Comparison of ENCODE assay signal across 10 cellular contexts in the genomic region with DNA sequence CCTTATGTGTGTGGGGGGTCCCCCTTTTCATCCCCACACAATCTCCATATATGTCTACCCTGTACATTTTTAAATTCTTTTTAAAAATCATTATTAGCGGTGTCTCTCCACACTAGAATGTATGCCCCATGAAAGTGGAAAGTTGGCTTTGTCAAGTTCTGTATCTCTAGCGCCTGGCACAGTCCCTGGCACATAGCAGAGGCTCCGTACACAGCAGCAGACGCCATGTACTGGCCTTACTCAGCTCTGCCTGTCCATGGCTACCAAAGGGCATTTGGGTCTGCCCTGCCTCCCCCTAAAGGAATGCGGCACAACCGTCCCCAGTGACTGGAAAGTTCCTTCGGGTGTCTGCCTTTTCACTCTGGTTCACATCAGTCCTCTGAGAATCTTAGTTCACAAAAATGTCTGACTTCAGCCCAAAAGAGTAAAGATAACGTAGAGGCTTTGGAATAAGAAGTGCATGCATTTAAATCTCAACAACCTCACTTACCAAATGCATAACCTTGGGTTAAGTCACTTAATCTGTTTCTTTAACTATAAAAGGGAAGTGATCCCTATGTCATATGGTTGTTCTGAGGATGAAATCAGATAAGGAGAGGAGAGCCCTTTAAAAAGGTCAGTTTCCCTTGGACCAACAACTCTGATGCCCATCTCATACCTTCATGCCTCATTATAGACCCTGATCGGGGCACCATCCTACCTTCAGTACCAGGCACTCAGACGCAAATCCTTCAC.
DNase-seq lines count a peak whose midpoint lies in the region; ATAC-seq, FAIRE-seq and TF ChIP-seq lines count a peak whose summit lies in the region.
"Had no signal": no experiment of that assay in that cellular context is flagged by ENCODE, and none has a peak within 500 bp of the region (broad histone marks: within the 10 kb centered on the region; RNA-seq: fewer than 3 reads in every experiment).

No MANE protein-coding gene starts in this region.

- H3K9ac ChIP-seq in kidney (ENCODE audit: low read length in 2 of 2): peak overlapping the region in 1 of 2 donors; percentile 31

- H3K27ac ChIP-seq in kidney (ENCODE audit: low read depth in 2 of 2, low read length in 2 of 2): peak overlapping the region; percentile 68 to 82
- H3K27ac ChIP-seq in stomach: peak overlapping the region; percentile 68 to 98 (median 97)
- H3K27ac ChIP-seq in RWPE1: no peak overlapping the region

- no peaks in the 10 kb centered on the region for H3K27me3 ChIP-seq in stomach

- TF ChIP-seq CTCF in kidney (IDR thresholded peaks at IDR 0.05; ENCODE audit: borderline replicate concordance, extremely low read depth, insufficient read depth) (no peak), stomach (IDR thresholded peaks at IDR 0.05) (no peak), RWPE1 (conservative IDR thresholded peaks at IDR 0.05; ENCODE audit: low read depth) (no peak)

- peak overlapping the region in 3 of 4 donors; percentile 12 to 70 (median 28) for H3K4me3 Mint-ChIP-seq in IgD-negative memory B cell
- H3K4me3 Mint-ChIP-seq in activated naive CD8-positive, alpha-beta T cell treated with anti-CD3 and anti-CD28 coated beads for 36 hours: no peak overlapping the region
- H3K4me3 Mint-ChIP-seq: activated T-helper 1 cell treated with anti-CD3 and anti-CD28 coated beads, Interleukin-12 subunit alpha, Interleukin-12 subunit beta, Interleukin-2, Interleukin-4 antibody, amounts not matched to agents 30 ng/mL and 10 ng/mL and 1 ng/mL, durations not matched to agents 14 hours and 24 hours and 36 hours had no signal

- H3K4me1 ChIP-seq in kidney (ENCODE audit: control insufficient read depth in 1 of 2, insufficient read depth in 1 of 2, low read depth in 1 of 2, low read length in 2 of 2) (peaks cover 72 to 89% of the 10 kb centered on the region in 2 donors), stomach (peaks cover 100% of the 10 kb centered on the region in 4 donors)

- no peak for DNase-seq in activated naive CD8-positive, alpha-beta T cell treated with anti-CD3 and anti-CD28 coated beads for 36 hours
- DNase-seq in kidney: peak; percentile 46
- no peak for DNase-seq in stomach
- no peak for DNase-seq in RWPE1 (ENCODE audit: low spot score)
- no peak for DNase-seq in DMS114 treated with DMSO at 0.1 percent for 48 hours (lab: John Stamatoyannopoulos, UW; ENCODE audit: unreplicated experiment)
- no peak for DNase-seq in sciatic nerve (ENCODE audit: low spot score)
- DNase-seq: foreskin fibroblast, Kasumi-1 had no signal

- CTCF ChIA-PET in RWPE1 (lab: Yijun Ruan, JAX): no interaction called here

- peak overlapping the region; percentile 65 to 90 (median 85) for H3K27ac Mint-ChIP-seq in IgD-negative memory B cell
- peak overlapping the region; percentile 75 for H3K27ac Mint-ChIP-seq in activated naive CD8-positive, alpha-beta T cell treated with anti-CD3 and anti-CD28 coated beads for 36 hours

- FAIRE-seq in kidney (lab: Jason Lieb, UNC): no peak

- H3K9me3 ChIP-seq in kidney (ENCODE audit: control insufficient read depth in 1 of 2, low read length in 2 of 2) (no peaks in the 10 kb centered on the region), stomach (no peaks in the 10 kb centered on the region)

- no peak for TF ChIP-seq POLR2A in stomach (IDR thresholded peaks at IDR 0.05)

- TF ChIP-seq EP300 in stomach (IDR thresholded peaks at IDR 0.05): no peak

- WGBS in stomach, 5 donors: 45 to 75% (median 51%) methylated on average over 10 of the region's 10 CpGs

- ATAC-seq in sciatic nerve: no peak

- H3K36me3 Mint-ChIP-seq in IgD-negative memory B cell: peaks cover 7% of the 10 kb centered on the region
- H3K36me3 Mint-ChIP-seq in activated naive CD8-positive, alpha-beta T cell treated with anti-CD3 and anti-CD28 coated beads for 36 hours: peaks cover 44% of the 10 kb centered on the region

- no peaks in the 10 kb centered on the region for H3K27me3 Mint-ChIP-seq in IgD-negative memory B cell
- H3K27me3 Mint-ChIP-seq in activated naive CD8-positive, alpha-beta T cell treated with anti-CD3 and anti-CD28 coated beads for 36 hours: no peaks in the 10 kb centered on the region

- intact Hi-C loops in kidney (cut with DNase I) (no loop called here), stomach (cut with DNase I; ENCODE audit: low total_unique reads) (loop anchor here (10.0 kb wide), 1 partner anchor 52 kb away; no protein-coding TSS in a partner anchor), sciatic nerve (cut with DNase I) (loop anchor here (5.0 kb wide), 1 partner anchor 216 kb away; no protein-coding TSS in a partner anchor)

- POLR2A ChIA-PET in RWPE1 (lab: Yijun Ruan, JAX; ENCODE audit: low non-redundant PET): no interaction called here

- peaks cover 78 to 94% of the 10 kb centered on the region in 2 donors for H3K36me3 ChIP-seq in kidney (ENCODE audit: control insufficient read depth in 1 of 2, insufficient read depth in 2 of 2, low read length in 2 of 2)
- peaks cover 80 to 100% (median 98%) of the 10 kb centered on the region in 4 donors for H3K36me3 ChIP-seq in stomach

- H3K9me3 Mint-ChIP-seq in IgD-negative memory B cell: no peaks in the 10 kb centered on the region
- no peaks in the 10 kb centered on the region for H3K9me3 Mint-ChIP-seq in activated naive CD8-positive, alpha-beta T cell treated with anti-CD3 and anti-CD28 coated beads for 36 hours
- H3K9me3 Mint-ChIP-seq: activated T-helper 1 cell treated with anti-CD3 and anti-CD28 coated beads, Interleukin-12 subunit alpha, Interleukin-12 subunit beta, Interleukin-2, Interleukin-4 antibody, amounts not matched to agents 30 ng/mL and 10 ng/mL and 1 ng/mL, durations not matched to agents 14 hours and 24 hours and 36 hours had no signal

- peaks cover 73 to 76% (median 75%) of the 10 kb centered on the region in 3 donors for H3K4me1 Mint-ChIP-seq in IgD-negative memory B cell
- peaks cover 77% of the 10 kb centered on the region for H3K4me1 Mint-ChIP-seq in activated naive CD8-positive, alpha-beta T cell treated with anti-CD3 and anti-CD28 coated beads for 36 hours

- H3K4me3 ChIP-seq in kidney (ENCODE audit: low read length in 2 of 2): peak overlapping the region in 1 of 2 donors; percentile 44
- peak overlapping the region in 3 of 4 donors; percentile 15 to 35 (median 26) for H3K4me3 ChIP-seq in stomach
